ENCODE assay signal across 8 cellular contexts in genomic region chr12:55720071-55720564, GRCh38. TPM values are rescaled to one million over a fixed set of nuclear protein-coding genes. Genes with fewer than 3 reads are reported as not detected.
DNase-seq lines count a peak whose midpoint lies in the region; ATAC-seq and TF ChIP-seq lines count a peak whose summit lies in the region.

Gene RDH5, plus strand, starts transcription at chr12:55720393. Its CDS starts 792 bp downstream, at chr12:55721185.

- H3K4me3 Mint-ChIP-seq in progenitor cell of endocrine pancreas (ENCODE audit: low read depth): no peak within 1 kb of the TSS

- H3K9me3 Mint-ChIP-seq in progenitor cell of endocrine pancreas (ENCODE audit: low read depth): no peaks in the 10 kb centered on the region

- H3K4me1 ChIP-seq in RWPE2 (ENCODE audit: insufficient read depth, poor library complexity, severe bottlenecking): peaks cover 17% of the 10 kb centered on the region

- H3K36me3 Mint-ChIP-seq in progenitor cell of endocrine pancreas (ENCODE audit: insufficient read depth): peaks cover 6% of the 10 kb centered on the region

- peak within 1 kb of the TSS; percentile 29 for H3K27ac Mint-ChIP-seq in progenitor cell of endocrine pancreas

- H3K36me3 ChIP-seq in RWPE2 (ENCODE audit: low read depth): peaks cover 15% of the 10 kb centered on the region

- H3K27ac ChIP-seq in RWPE2 (ENCODE audit: poor library complexity, severe bottlenecking): peak within 1 kb of the TSS; percentile 25

- ATAC-seq in RWPE2 (ENCODE audit: low read depth) (no peak), Right ventricle myocardium inferior (peak; percentile 65)

- in situ Hi-C loops in GM13977 (cut with MboI; ENCODE audit: low pct_unique_long_range_greater_than_20kb, low sequenced_read_pairs, unreplicated experiment): no loop called here

- peak in 8 of 14 donors; percentile 26 to 72 (median 40) for DNase-seq in C1 segment of cervical spinal cord (lab: John Stamatoyannopoulos, UW)
- no peak for DNase-seq in RWPE2 (ENCODE audit: low spot score)
- DNase-seq in Right ventricle myocardium inferior (ENCODE audit: missing footprints): no peak
- no peak for DNase-seq in progenitor cell of endocrine pancreas (ENCODE audit: low spot score, unreplicated experiment)
- no peak for DNase-seq in NCI-H69 (lab: John Stamatoyannopoulos, UW)
- no peak for DNase-seq in GM13977 (ENCODE audit: low spot score)
- DNase-seq in T1000 (lab: John Stamatoyannopoulos, UW): no peak
- no peak for DNase-seq in NAMALWA (ENCODE audit: low spot score)

- no peak within 1 kb of the TSS for H3K4me3 ChIP-seq in RWPE2 (ENCODE audit: severe bottlenecking)

- peaks cover 15% of the 10 kb centered on the region for H3K4me1 Mint-ChIP-seq in progenitor cell of endocrine pancreas (ENCODE audit: low read depth)

- no peaks in the 10 kb centered on the region for H3K9me3 ChIP-seq in RWPE2 (ENCODE audit: severe bottlenecking)

- no peaks in the 10 kb centered on the region for H3K27me3 ChIP-seq in RWPE2 (ENCODE audit: insufficient read depth, poor library complexity, severe bottlenecking)

- no peak for TF ChIP-seq CTCF in RWPE2 (IDR thresholded peaks at IDR 0.05; ENCODE audit: poor library complexity, severe bottlenecking)
- no peak for TF ChIP-seq CTCF in progenitor cell of endocrine pancreas (IDR thresholded peaks at IDR 0.05; ENCODE audit: unreplicated experiment)
- TF ChIP-seq CTCF in GM13977 (IDR thresholded peaks at IDR 0.05; ENCODE audit: extremely low read depth, insufficient read depth, missing control alignments): no peak

- intact Hi-C loops in Right ventricle myocardium inferior (cut with DNase I): loop anchor here (2.0 to 5.0 kb wide), 2 partner anchors 13 to 38 kb away; partner anchors contain the start of gene ITGA7

- H3K27me3 Mint-ChIP-seq in progenitor cell of endocrine pancreas: no peaks in the 10 kb centered on the region

RNA-seq across cellular contexts. Expression of gene RDH5, which starts in this region (rescaled TPM):
- total RNA-seq in Right ventricle myocardium inferior: 12.9 TPM
- 7.9 and 9.7 TPM in 2 replicates for total RNA-seq in progenitor cell of endocrine pancreas

Comparison
In these comparisons a context has a peak if more than half of its experiments do, and no peak if none do; other contexts are left out.
1. DNase-seq: peak in C1 segment of cervical spinal cord (8 of 14); none in RWPE2 (single experiment), Right ventricle myocardium inferior (single experiment), progenitor cell of endocrine pancreas (single experiment), NCI-H69 (single experiment), GM13977 (single experiment), T1000 (single experiment) and NAMALWA (single experiment).